Comparison of ENCODE assay signal across 8 cellular contexts in genomic region chr1:176206006-176206960, GRCh38. TPM values are rescaled to one million over a fixed set of nuclear protein-coding genes. Genes with fewer than 3 reads are reported as not detected.
DNase-seq lines count a peak whose midpoint lies in the region; ATAC-seq lines count a peak whose summit lies in the region.

No MANE protein-coding gene starts in this region.

- H3K4me1 ChIP-seq in aorta (ENCODE audit: control insufficient read depth in 1 of 2, insufficient read depth in 2 of 2, low read length in 2 of 2), result peaks cover 0 to 3% of the 10 kb centered on the region in 2 donors

- no peaks in the 10 kb centered on the region for H3K27me3 Mint-ChIP-seq in activated naive CD4-positive, alpha-beta T cell treated with anti-CD3 and anti-CD28 coated beads, Interleukin-2, amount 50 U/mL, for 24 hours

- intact Hi-C loops in aorta (cut with DNase I), result loop anchor here in 1 of 2 donors (5.0 kb wide), 2 partner anchors 1014 to 1184 kb away; partner anchors contain the start of genes KIAA0040 and MRPS14

- H3K27ac Mint-ChIP-seq in activated naive CD4-positive, alpha-beta T cell treated with anti-CD3 and anti-CD28 coated beads, Interleukin-2, amount 50 U/mL, for 24 hours, result peak overlapping the region; percentile 98

- H3K9me3 ChIP-seq in aorta (ENCODE audit: control insufficient read depth, low read length), result no peaks in the 10 kb centered on the region

- H3K27ac ChIP-seq in aorta (ENCODE audit: low read depth in 1 of 2, low read length in 2 of 2), result peak overlapping the region; percentile 79 to 82

- 0% methylated on average over 47 to 58 of the region's 58 CpGs for WGBS in aorta, 2 donors

- ATAC-seq in GM18502 (IDR thresholded peaks at IDR 0.05; ENCODE audit: poor library complexity, unreplicated experiment) (peak; percentile 17), HG02970 (IDR thresholded peaks at IDR 0.05; ENCODE audit: low FRiP score, unreplicated experiment) (peak; percentile 25), aorta (ENCODE audit: low FRiP score) (peak; percentile 69)

- no peaks in the 10 kb centered on the region for H3K9me3 Mint-ChIP-seq in activated naive CD4-positive, alpha-beta T cell treated with anti-CD3 and anti-CD28 coated beads, Interleukin-2, amount 50 U/mL, for 24 hours

- peak overlapping the region; percentile 65 to 85 for H3K4me3 ChIP-seq in aorta (ENCODE audit: low read length in 2 of 2)

- H3K4me3 Mint-ChIP-seq in activated naive CD4-positive, alpha-beta T cell treated with anti-CD3 and anti-CD28 coated beads, Interleukin-2, amount 50 U/mL, for 24 hours, result peak overlapping the region; percentile 83

- no peaks in the 10 kb centered on the region for H3K27me3 ChIP-seq in aorta (ENCODE audit: control insufficient read depth in 1 of 2, insufficient read depth in 2 of 2, low read length in 1 of 2)

- H3K4me1 Mint-ChIP-seq in activated naive CD4-positive, alpha-beta T cell treated with anti-CD3 and anti-CD28 coated beads, Interleukin-2, amount 50 U/mL, for 24 hours, result peaks cover 52% of the 10 kb centered on the region

- no peaks in the 10 kb centered on the region for H3K36me3 ChIP-seq in aorta (ENCODE audit: control insufficient read depth in 1 of 2, insufficient read depth in 2 of 2, low read length in 1 of 2)

- peaks cover 9% of the 10 kb centered on the region for H3K36me3 Mint-ChIP-seq in activated naive CD4-positive, alpha-beta T cell treated with anti-CD3 and anti-CD28 coated beads, Interleukin-2, amount 50 U/mL, for 24 hours

- DNase-seq in Ammon's horn (ENCODE audit: low spot score) (peak; percentile 32), NCI-H345 treated with DMSO at 0.1 percent for 48 hours (lab: John Stamatoyannopoulos, UW; ENCODE audit: unreplicated experiment) (peak; percentile 2), globus pallidus (ENCODE audit: low spot score) (peak; percentile 20), occipital lobe (lab: John Stamatoyannopoulos, UW) (peak; percentile 8), aorta (peak; percentile 67 to 85)

RNA-seq across cellular contexts. Expression of gene COP1, which starts 0.8 kb away (rescaled TPM):
- total RNA-seq in occipital lobe (141 TPM), aorta (10 to 100 TPM; 39.2 to 54.2 TPM)
- 10 to 100 TPM; 30.4 to 36.3 TPM for polyA plus RNA-seq in aorta

Comparison
In these comparisons a context has a peak if more than half of its experiments do, and no peak if none do; other contexts are left out.
1. Peak in every context shown above with its lines: DNase-seq, ATAC-seq, H3K4me3 ChIP-seq and H3K27ac ChIP-seq.
2. DNase-seq: peak in every context shown above with its lines; median percentile 76 in aorta; 32 in Ammon's horn; 20 in globus pallidus; 8 in occipital lobe; 2 in NCI-H345 treated with DMSO at 0.1 percent for 48 hours.
3. ATAC-seq: peak in every context shown above with its lines; median percentile 69 in aorta; 25 in HG02970; 17 in GM18502.